In the genomic region with DNA sequence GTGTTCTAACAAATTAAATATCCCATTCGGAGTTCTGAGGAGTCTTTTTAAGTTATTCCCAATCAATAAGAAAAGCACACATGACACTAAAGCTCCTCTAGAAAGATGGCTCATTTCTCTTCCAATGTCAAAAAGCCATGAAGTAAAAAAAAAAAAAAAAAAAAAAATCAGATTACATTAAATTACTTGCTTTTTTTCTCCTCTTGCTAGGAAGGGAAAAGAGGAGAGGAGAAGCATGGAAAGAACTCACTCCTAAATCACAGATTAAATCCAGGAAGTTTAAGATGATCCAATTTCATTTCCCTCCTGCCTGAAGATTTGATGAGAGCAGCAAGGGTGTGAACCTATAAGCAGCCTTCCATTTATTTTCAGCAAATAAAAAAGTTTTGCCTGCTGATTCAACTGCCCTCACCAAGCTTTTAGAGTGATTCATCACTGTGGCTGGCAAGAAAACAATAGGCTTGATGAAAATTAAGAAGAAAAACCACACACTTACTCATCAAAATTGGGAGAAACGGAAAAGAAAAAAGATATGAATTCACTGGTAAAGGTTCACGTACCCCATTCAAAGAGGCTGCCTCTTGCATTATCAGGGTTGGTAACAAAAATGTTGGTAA, we compare ENCODE assay signal across 10 cellular contexts. TPM values are rescaled to one million over a fixed set of nuclear protein-coding genes. Genes with fewer than 3 reads are reported as not detected.
DNase-seq lines count a peak whose midpoint lies in the region; TF ChIP-seq lines count a peak whose summit lies in the region.
"Had no signal": no experiment of that assay in that cellular context is flagged by ENCODE, and none has a peak within 500 bp of the region (broad histone marks: within the 10 kb centered on the region; RNA-seq: fewer than 3 reads in every experiment).

No MANE protein-coding gene starts in this region.

- intact Hi-C loops in prostate gland (cut with DNase I) = no loop called here

- H3K27ac ChIP-seq in prostate gland = no peak overlapping the region

- WGBS in prostate gland = 82% methylated on average over 3 of the region's 3 CpGs

- H3K36me3 ChIP-seq in kidney epithelial cell (ENCODE audit: control insufficient read depth, insufficient read depth, low read length) (no peaks in the 10 kb centered on the region), prostate gland (no peaks in the 10 kb centered on the region)

- DNase-seq in AG20443 (ENCODE audit: low spot score) = peak; percentile 82
- DNase-seq in LHCN-M2 (ENCODE audit: low read depth) = peak; percentile 98
- peak; percentile 90 for DNase-seq in amniotic epithelial cell (ENCODE audit: low read depth)
- DNase-seq in kidney epithelial cell (ENCODE audit: low read depth) = peak; percentile 87
- no peak for DNase-seq in prostate gland (ENCODE audit: low spot score)
- no peak for DNase-seq in hippocampal formation (lab: John Stamatoyannopoulos, UW)
- no peak for DNase-seq in Ammon's horn (ENCODE audit: low spot score)
- no peak for DNase-seq in activated CD4-positive, CD25-positive, alpha-beta regulatory T cell treated with anti-CD3 and anti-CD28 coated beads, Interleukin-2, amount 50 U/mL, for 72 hours
- DNase-seq: effector CD4-positive, alpha-beta T cell; H7 had no signal

- no peaks in the 10 kb centered on the region for H3K4me1 ChIP-seq in prostate gland (replicated peaks)

- no peaks in the 10 kb centered on the region for H3K27me3 ChIP-seq in kidney epithelial cell (ENCODE audit: control insufficient read depth, insufficient read depth, low read length)
- no peaks in the 10 kb centered on the region for H3K27me3 ChIP-seq in prostate gland (replicated peaks; ENCODE audit: insufficient read depth)

- no peaks in the 10 kb centered on the region for H3K9me3 ChIP-seq in prostate gland

- no peak for TF ChIP-seq POLR2A in prostate gland (IDR thresholded peaks at IDR 0.05)

- no peak overlapping the region for H3K4me3 ChIP-seq in kidney epithelial cell (ENCODE audit: low read depth, low read length)
- no peak overlapping the region for H3K4me3 ChIP-seq in prostate gland

- TF ChIP-seq CTCF in kidney epithelial cell (IDR thresholded peaks at IDR 0.05; ENCODE audit: insufficient read depth, low read length, poor library complexity, severe bottlenecking) = no peak
- TF ChIP-seq CTCF in prostate gland (IDR thresholded peaks at IDR 0.05) = no peak

RNA-seq across cellular contexts. Expression of a gene that starts 19.7 kb away (rescaled TPM):
- 21.5 and 29.8 TPM in 2 replicates for total RNA-seq in LHCN-M2 (2014; rRNA removed)
- polyA plus RNA-seq in LHCN-M2 (2012) = 25.1 TPM
- 70.0 and 80.3 TPM in 2 replicates for total RNA-seq in kidney epithelial cell
- 10 to 100 TPM; 24.7 to 77.0 TPM for total RNA-seq in prostate gland

Comparison
In these comparisons a context has a peak if more than half of its experiments do, and no peak if none do; other contexts are left out.
1. DNase-seq: peak in AG20443 (single experiment), LHCN-M2 (single experiment), amniotic epithelial cell (single experiment) and kidney epithelial cell (single experiment); none in prostate gland (single experiment), hippocampal formation (0 of 2), Ammon's horn (single experiment) and activated CD4-positive, CD25-positive, alpha-beta regulatory T cell treated with anti-CD3 and anti-CD28 coated beads, Interleukin-2, amount 50 U/mL, for 72 hours (single experiment).